ENCODE assay signal across 1 cellular context in the genomic region with DNA sequence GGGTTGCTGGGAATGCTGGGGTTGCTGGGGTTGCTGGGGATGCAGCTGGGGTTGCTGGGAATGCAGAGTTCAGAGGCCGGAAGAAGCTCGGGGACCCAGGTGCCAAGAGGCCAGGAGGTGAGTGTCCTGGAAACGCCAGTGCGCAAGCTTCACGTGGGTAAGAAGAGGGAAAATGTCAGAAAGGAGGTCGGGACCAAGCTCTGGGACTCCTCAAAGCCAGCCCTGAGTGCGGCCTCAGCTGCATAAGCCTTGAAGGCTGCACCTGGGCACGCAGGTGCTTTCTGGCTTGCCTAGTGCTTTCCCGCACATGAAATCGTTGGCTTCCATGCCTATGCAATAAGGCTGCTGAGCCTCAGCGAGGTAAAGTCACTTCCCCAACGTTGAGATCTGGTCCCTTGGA.
TF ChIP-seq lines count a peak whose summit lies in the region.

No MANE protein-coding gene starts in this region.

TF ChIP-seq in HCT116, 20 proteins besides CTCF, POLR2A, EP300 and RAD21:
- TF ChIP-seq EZH2phosphoT487 (IDR thresholded peaks at IDR 0.05; ENCODE audit: borderline replicate concordance) (no peak), ZNF274 (IDR thresholded peaks at IDR 0.05; ENCODE audit: low read depth, low read length) (no peak), JUND (IDR thresholded peaks at IDR 0.05) (no peak), YY1 (IDR thresholded peaks at IDR 0.05; ENCODE audit: extremely low read depth, insufficient replicate concordance, low read depth, low read length) (no peak), SRF (IDR thresholded peaks at IDR 0.05; ENCODE audit: low read depth) (no peak), POLR2AphosphoS5 (IDR thresholded peaks at IDR 0.05; ENCODE audit: low read depth, low read length) (no peak), MAX (IDR thresholded peaks at IDR 0.05) (no peak), FOSL1 (IDR thresholded peaks at IDR 0.05; ENCODE audit: low read depth) (no peak), TCF7L2 (IDR thresholded peaks at IDR 0.05; ENCODE audit: borderline replicate concordance, extremely low read depth, insufficient read depth, insufficient read length) (no peak), ELF1 (IDR thresholded peaks at IDR 0.05; ENCODE audit: borderline replicate concordance, low read depth) (no peak), CBX3 (IDR thresholded peaks at IDR 0.05; ENCODE audit: low read depth) (no peak), SIN3A (IDR thresholded peaks at IDR 0.05; ENCODE audit: low read depth) (no peak)
- TF ChIP-seq, protein P1, sequence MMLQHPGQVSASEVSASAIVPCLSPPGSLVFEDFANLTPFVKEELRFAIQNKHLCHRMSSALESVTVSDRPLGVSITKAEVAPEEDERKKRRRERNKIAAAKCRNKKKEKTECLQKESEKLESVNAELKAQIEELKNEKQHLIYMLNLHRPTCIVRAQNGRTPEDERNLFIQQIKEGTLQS (IDR thresholded peaks at IDR 0.05) = no peak
TF ChIP-seq in HCT116: peak in this region for 0.
